ENCODE assay signal across 8 cellular contexts in the genomic region with DNA sequence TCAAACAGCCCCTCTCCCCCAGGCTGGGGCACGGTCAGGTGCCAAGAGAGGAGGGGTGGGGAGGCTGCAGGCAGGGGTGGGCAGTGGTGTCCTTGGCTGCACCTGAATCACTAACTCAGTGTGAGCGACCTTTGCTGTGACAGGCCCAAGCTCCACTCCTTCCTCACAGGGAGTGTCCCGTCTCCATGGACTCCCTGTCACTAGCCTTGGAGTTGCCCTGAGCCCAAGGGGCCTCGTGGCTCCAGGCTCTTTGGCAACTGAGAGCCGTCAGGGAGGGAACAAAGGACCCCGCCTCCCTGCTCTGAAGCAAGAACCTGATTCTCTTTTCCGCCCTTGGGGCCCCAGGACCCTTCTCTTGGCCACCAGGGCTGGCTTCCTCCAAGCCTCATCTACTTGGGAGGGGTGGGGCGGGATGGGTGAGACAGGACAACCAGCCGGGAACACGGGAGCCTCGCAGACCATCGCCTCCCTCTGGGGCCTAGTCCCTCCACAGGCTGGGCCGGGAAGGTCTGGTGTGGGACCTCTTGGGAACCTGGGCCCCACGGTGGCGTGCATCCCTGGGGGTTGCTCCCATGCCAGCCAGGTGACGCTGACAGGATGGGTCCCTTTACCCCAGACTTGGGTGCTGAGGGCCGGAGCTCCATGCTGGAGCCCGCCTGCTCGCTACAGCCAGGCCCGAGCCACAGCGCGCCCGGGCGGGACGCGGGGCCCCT. TPM values are rescaled to one million over a fixed set of nuclear protein-coding genes. Genes with fewer than 3 reads are reported as not detected.
DNase-seq lines count a peak whose midpoint lies in the region; ATAC-seq and TF ChIP-seq lines count a peak whose summit lies in the region.

No MANE protein-coding gene starts in this region.

- intact Hi-C loops in right cardiac atrium (cut with DNase I) = no loop called here

- H3K27me3 ChIP-seq in H7 (ENCODE audit: control insufficient read depth, insufficient read depth, low read length) = 0 out of 2 replicates have a peak, but pooled peaks cover 2% of the 10 kb centered on the region
- H3K27me3 ChIP-seq in OCI-LY3 (ENCODE audit: low read depth, low read length) = peaks cover 20% of the 10 kb centered on the region
- H3K27me3 ChIP-seq in right cardiac atrium (ENCODE audit: control insufficient read depth, insufficient read depth) = no peaks in the 10 kb centered on the region
- no peaks in the 10 kb centered on the region for H3K27me3 ChIP-seq in skeletal muscle satellite cell (ENCODE audit: control insufficient read depth, insufficient read depth, low read length)

- H3K36me3 ChIP-seq in H7 (replicated peaks; ENCODE audit: control insufficient read depth, insufficient read depth, low read length) = no peaks in the 10 kb centered on the region; the same call in 1 of the 2 replicates
- H3K36me3 ChIP-seq in OCI-LY3 (replicated peaks; ENCODE audit: low read depth, low read length) = no peaks in the 10 kb centered on the region
- peaks cover 21% of the 10 kb centered on the region for H3K36me3 ChIP-seq in skeletal muscle satellite cell (ENCODE audit: insufficient read depth, low read length)

- H3K4me2 ChIP-seq in OCI-LY3 (ENCODE audit: low read length) = peak overlapping the region; percentile 87
- H3K4me2 ChIP-seq in skeletal muscle satellite cell (ENCODE audit: low read length) = peak overlapping the region; percentile 98

- H3K9me3 ChIP-seq in OCI-LY3 (ENCODE audit: insufficient read depth, low read length) = no peaks in the 10 kb centered on the region
- no peaks in the 10 kb centered on the region for H3K9me3 ChIP-seq in right cardiac atrium (ENCODE audit: control insufficient read depth, low read length)
- no peaks in the 10 kb centered on the region for H3K9me3 ChIP-seq in skeletal muscle satellite cell (replicated peaks; ENCODE audit: low read length)

- no peaks in the 10 kb centered on the region for H4K20me1 ChIP-seq in OCI-LY3 (ENCODE audit: insufficient read depth, low read length)

- H3K79me2 ChIP-seq in OCI-LY3 (ENCODE audit: low read length) = no peaks in the 10 kb centered on the region

- H3K9ac ChIP-seq in OCI-LY3 (ENCODE audit: low read length) (no peak overlapping the region), skeletal muscle satellite cell (ENCODE audit: low read depth, low read length) (no peak overlapping the region)

- no peak overlapping the region for H3K27ac ChIP-seq in OCI-LY3 (ENCODE audit: low read length)
- H3K27ac ChIP-seq in right cardiac atrium (ENCODE audit: low read length) = peak overlapping the region; percentile 63

- H3K4me1 ChIP-seq in OCI-LY3 (ENCODE audit: low read length) (no peaks in the 10 kb centered on the region), right cardiac atrium (ENCODE audit: control insufficient read depth, insufficient read depth, low read length) (no peaks in the 10 kb centered on the region), skeletal muscle satellite cell (ENCODE audit: control insufficient read depth, insufficient read depth, low read length) (peaks cover 31% of the 10 kb centered on the region)

- ATAC-seq in right cardiac atrium = no peak
- no peak for ATAC-seq in GM19395 (IDR thresholded peaks at IDR 0.05; ENCODE audit: unreplicated experiment)

- 53% methylated on average over 26 of the region's 26 CpGs for WGBS in right cardiac atrium

- peak overlapping the region; percentile 79; the same call in 1 of the 2 replicates for H3K4me3 ChIP-seq in H7 (ENCODE audit: insufficient read depth, low read depth, low read length)
- H3K4me3 ChIP-seq in OCI-LY3 (ENCODE audit: low read length) = peak overlapping the region; percentile 86
- H3K4me3 ChIP-seq in right cardiac atrium (ENCODE audit: low read length) = no peak overlapping the region
- H3K4me3 ChIP-seq in skeletal muscle satellite cell (ENCODE audit: low read length) = peak overlapping the region; percentile 66

- no peak for TF ChIP-seq CTCF in OCI-LY3 (IDR thresholded peaks at IDR 0.05; ENCODE audit: low read depth, low read length)

- peak; percentile 88 for DNase-seq in H7
- DNase-seq in right cardiac atrium = no peak
- DNase-seq in NCI-H2107 treated with DMSO at 0.1 percent for 48 hours (lab: John Stamatoyannopoulos, UW; ENCODE audit: unreplicated experiment) = no peak
- DNase-seq in NCI-H510A treated with DMSO at 0.1 percent for 48 hours (lab: John Stamatoyannopoulos, UW) = no peak
- DNase-seq in ureter (ENCODE audit: low spot score) = no peak

- H2AFZ ChIP-seq in OCI-LY3 (ENCODE audit: low read depth, low read length) = no peak overlapping the region

RNA-seq across cellular contexts. Expression of gene ADSS1, which starts 0.9 kb away (rescaled TPM):
- 10.3 and 11.2 TPM in 2 replicates for total RNA-seq in H7 (2014; rRNA removed; shearing (Covaris generic))
- total RNA-seq in right cardiac atrium (100 to 1,000 TPM; 156 to 212 (median 188) TPM), ureter (11.0 TPM)
- 217 TPM for polyA plus RNA-seq in right cardiac atrium
- 1.0 and 2.8 TPM in 2 replicates for total RNA-seq in skeletal muscle satellite cell (2012; rRNA removed)

RNA-seq across cellular contexts. Expression of gene SIVA1, which starts 29.9 kb away (rescaled TPM):
- total RNA-seq in H7 (2014; rRNA removed; shearing (Covaris generic)) = 206 and 249 TPM in 2 replicates
- 10 to 100 TPM; 74.6 to 88.5 (median 85.1) TPM for total RNA-seq in right cardiac atrium
- 201 TPM for polyA plus RNA-seq in right cardiac atrium
- 122 and 180 TPM in 2 replicates for total RNA-seq in skeletal muscle satellite cell (2012; rRNA removed)
- 56.5 TPM for total RNA-seq in ureter

RNA-seq across cellular contexts. Expression of gene INF2, which starts 33.7 kb away (rescaled TPM):
- 62.8 and 78.6 TPM in 2 replicates for total RNA-seq in H7 (2014; rRNA removed; shearing (Covaris generic))
- total RNA-seq in right cardiac atrium = 10 to 100 TPM; 36.2 to 46.4 (median 42.3) TPM
- 36.6 TPM for polyA plus RNA-seq in right cardiac atrium
- total RNA-seq in skeletal muscle satellite cell (2012; rRNA removed) = 52.5 and 54.0 TPM in 2 replicates
- total RNA-seq in ureter = 81.6 TPM

Comparison
In these comparisons a context has a peak if more than half of its experiments do, and no peak if none do; other contexts are left out.
1. RNA of gene ADSS1, which starts 0.9 kb away (total RNA-seq): 156 to 212 TPM in right cardiac atrium; 11.0 TPM in ureter (single experiment) and 10.3 to 11.2 TPM in H7; every median in the first group is over 10 times any median in the second.